ENCODE assay signal across 11 cellular contexts in genomic region chr13:46603165-46603603, GRCh38. TPM values are rescaled to one million over a fixed set of nuclear protein-coding genes. Genes with fewer than 3 reads are reported as not detected.
DNase-seq lines count a peak whose midpoint lies in the region; ATAC-seq, FAIRE-seq and TF ChIP-seq lines count a peak whose summit lies in the region.
"Had no signal": no experiment of that assay in that cellular context is flagged by ENCODE, and none has a peak within 500 bp of the region (broad histone marks: within the 10 kb centered on the region; RNA-seq: fewer than 3 reads in every experiment).

No MANE protein-coding gene starts in this region.

- POLR2A ChIA-PET in GM10248 (lab: Yijun Ruan, JAX) = no interaction called here
- POLR2A ChIA-PET in H1 (lab: Charles Lee; ENCODE audit: partially characterized antibody) = no interaction called here

- H3K23ac ChIP-seq in H1 (ENCODE audit: insufficient read length) = no peak overlapping the region

- H3K36me3 Mint-ChIP-seq in neural crest cell (ENCODE audit: low read depth) = peaks cover 5% of the 10 kb centered on the region

- peaks cover 68% of the 10 kb centered on the region for H3K4me1 Mint-ChIP-seq in neural crest cell

- peaks cover 0 to 3% (median 0%) of the 10 kb centered on the region in 4 experiments; a peak in 1 of 7 replicates for H3K4me1 ChIP-seq in H1 (replicated peaks in 1 of 4; ENCODE audit: control insufficient read depth in 3 of 4, insufficient read depth in 4 of 4, low read length in 3 of 4)

- no peak overlapping the region for H2AK5ac ChIP-seq in H1 (ENCODE audit: low read depth, low read length)

- no peak for TF ChIP-seq EP300 in H1 (IDR thresholded peaks at IDR 0.05; ENCODE audit: borderline replicate concordance in 1 of 2, low read depth in 2 of 2, low read length in 2 of 2)

- DNase-seq in GM10248 (ENCODE audit: extremely low spot score) (no peak), H1 (ENCODE audit: low read depth in 1 of 2, low spot score in 2 of 2) (no peak), neural crest cell (ENCODE audit: low read depth, low spot score) (no peak), NCI-H2196 treated with DMSO at 0.1 percent for 48 hours (lab: John Stamatoyannopoulos, UW; ENCODE audit: unreplicated experiment) (no peak), NCI-H2227 treated with DMSO at 0.1 percent for 48 hours (lab: John Stamatoyannopoulos, UW) (no peak)
- DNase-seq: activated CD8-positive, alpha-beta memory T cell treated with anti-CD3 and anti-CD28 coated beads, Interleukin-2, amount 50 U/mL, for 4 hours; posterior cingulate gyrus had no signal

- no peak overlapping the region for H3K4ac ChIP-seq in H1 (replicated peaks; ENCODE audit: insufficient read length, low read depth, low read length)

- no peak overlapping the region for H2BK15ac ChIP-seq in H1 (ENCODE audit: low read length)

- H3K27ac Mint-ChIP-seq in neural crest cell (ENCODE audit: unreplicated experiment) = no peak overlapping the region
- H3K27ac Mint-ChIP-seq: stimulated activated naive CD8-positive, alpha-beta T cell treated with anti-CD3 and anti-CD28 coated beads, Interleukin-15, Interleukin-2, amounts not matched to agents 100 ng/mL and 50 ng/mL, for 24 hours had no signal

- H3K23me2 ChIP-seq in H1 (ENCODE audit: low read depth, low read length) = no peaks in the 10 kb centered on the region

- no peak overlapping the region for H4K5ac ChIP-seq in H1 (ENCODE audit: insufficient read length, low read depth, low read length)

- peaks cover 0 to 14% of the 10 kb centered on the region in 2 experiments; a peak in 1 of 4 replicates for H3K79me2 ChIP-seq in H1 (ENCODE audit: control insufficient read depth in 1 of 2, insufficient read depth in 2 of 2, low read length in 2 of 2)

- peaks cover 1 to 2% of the 10 kb centered on the region in 2 experiments for H4K20me1 ChIP-seq in H1 (replicated peaks in 1 of 2; ENCODE audit: control insufficient read depth in 1 of 2, insufficient read depth in 2 of 2, low read length in 2 of 2)

- no peak overlapping the region for H4K8ac ChIP-seq in H1 (ENCODE audit: extremely low read depth, insufficient read depth, low read length)

- H3K79me1 ChIP-seq in H1 (ENCODE audit: low read depth, low read length) = peaks cover 2% of the 10 kb centered on the region; the same call in 1 of the 2 replicates

- CTCF ChIA-PET in GM10248 (lab: Yijun Ruan, JAX) (interaction anchor here (0.7 to 2.8 kb wide), 13 partner anchors 9 to 78 kb away, joined by 3 to 12 read pairs (median 5); no protein-coding TSS in a partner anchor), H1 (lab: Charles Lee; ENCODE audit: partially characterized antibody) (interaction anchor here (0.6 to 3.3 kb wide), 23 partner anchors 9 to 128 kb away, joined by 3 to 27 read pairs (median 4); no protein-coding TSS in a partner anchor)

- no peaks in the 10 kb centered on the region for H3K9me3 ChIP-seq in H1 (ENCODE audit: insufficient read depth in 2 of 2, low read depth in 1 of 2, low read length in 1 of 2)

- H3K4me3 Mint-ChIP-seq in neural crest cell = no peak overlapping the region
- H3K4me3 Mint-ChIP-seq: stimulated activated naive CD8-positive, alpha-beta T cell treated with anti-CD3 and anti-CD28 coated beads, Interleukin-15, Interleukin-2, amounts not matched to agents 100 ng/mL and 50 ng/mL, for 24 hours had no signal

- TF ChIP-seq CTCF in GM10248 (IDR thresholded peaks at IDR 0.05; ENCODE audit: control extremely low read depth, extremely low read depth, low read depth, missing control alignments) (peak; percentile 31), LNCAP (IDR thresholded peaks at IDR 0.05) (peak; percentile 36; the same call in 1 of the 2 replicates), H1 (IDR thresholded peaks at IDR 0.05; ENCODE audit: control extremely low read depth in 1 of 3, insufficient read depth in 1 of 3, low read depth in 1 of 3, low read length in 3 of 3) (peak in 2 of 3 experiments; percentile 25 to 45; a peak in 2 of 4 replicates), neural crest cell (conservative IDR thresholded peaks at IDR 0.05) (peak; percentile 45)

- ATAC-seq in HG02973 (IDR thresholded peaks at IDR 0.05; ENCODE audit: unreplicated experiment) (no peak), HG03439 (IDR thresholded peaks at IDR 0.05; ENCODE audit: unreplicated experiment) (no peak)

- no peak overlapping the region for H3K18ac ChIP-seq in H1 (ENCODE audit: extremely low read depth, low read length)

- H2BK12ac ChIP-seq in H1 (ENCODE audit: low read depth, low read length) = no peak overlapping the region

- no peak overlapping the region for H3K27ac ChIP-seq in H1 (ENCODE audit: low read depth, low read length)

- H3K4me2 ChIP-seq in H1 (ENCODE audit: insufficient read depth in 1 of 2, low read depth in 2 of 2, low read length in 2 of 2) = no peak overlapping the region

- H3K27me3 Mint-ChIP-seq in neural crest cell (ENCODE audit: low read depth) = no peaks in the 10 kb centered on the region
- H3K27me3 Mint-ChIP-seq: stimulated activated naive CD8-positive, alpha-beta T cell treated with anti-CD3 and anti-CD28 coated beads, Interleukin-15, Interleukin-2, amounts not matched to agents 100 ng/mL and 50 ng/mL, for 24 hours had no signal

- FAIRE-seq in H1 (lab: Jason Lieb, UNC) = no peak

- H2BK120ac ChIP-seq in H1 (replicated peaks; ENCODE audit: low read depth, low read length) = no peak overlapping the region

- H3K27me3 ChIP-seq in H1 (replicated peaks in 1 of 4; ENCODE audit: control insufficient read depth in 3 of 4, extremely low read depth in 1 of 4, insufficient read depth in 3 of 4, low read length in 3 of 4) = no peaks in the 10 kb centered on the region

- no peak overlapping the region for H3K4me3 ChIP-seq in H1 (ENCODE audit: extremely low read depth in 1 of 4, insufficient read depth in 2 of 4, low read depth in 3 of 4, low read length in 4 of 4)

- H3K36me3 ChIP-seq in H1 (ENCODE audit: control insufficient read depth in 2 of 4, insufficient read depth in 4 of 4, low read length in 3 of 4) = no peaks in the 10 kb centered on the region

- H3K9ac ChIP-seq in H1 (replicated peaks in 1 of 4; ENCODE audit: extremely low read depth in 1 of 4, low read depth in 3 of 4, low read length in 3 of 4) = no peak overlapping the region

- TF ChIP-seq POLR2A in H1 (IDR thresholded peaks at IDR 0.05; ENCODE audit: control extremely low read depth in 1 of 2, low read depth in 2 of 2, low read length in 2 of 2) = no peak

- H2BK20ac ChIP-seq in H1 (ENCODE audit: low read length) = no peak overlapping the region

- TF ChIP-seq RAD21 in H1 (IDR thresholded peaks at IDR 0.05 in 1 of 2, conservative IDR thresholded peaks at IDR 0.05 in 1 of 2; ENCODE audit: low read depth in 2 of 2, low read length in 2 of 2) = peak; percentile 52

- H3K14ac ChIP-seq in H1 (ENCODE audit: insufficient read length) = no peak overlapping the region

- H2AFZ ChIP-seq in H1 (ENCODE audit: low read length) = no peak overlapping the region

- no peak overlapping the region for H4K91ac ChIP-seq in H1 (replicated peaks; ENCODE audit: insufficient read length, low read length)

- 90% methylated on average over 4 of the region's 4 CpGs; no CpG with 5 or more reads in 1 of the 2 experiments for WGBS in H1 (ENCODE audit: extremely low coverage in 1 of 2, insufficient coverage in 1 of 2, insufficient read length in 1 of 2, insufficient replicate concordance in 2 of 2, low coverage in 1 of 2, low lambda C conversion rate in 2 of 2, missing lambda C conversion rate in 1 of 2), 2 experiments

- peaks cover 4% of the 10 kb centered on the region for H3K9me3 Mint-ChIP-seq in neural crest cell

- H2BK5ac ChIP-seq in H1 (ENCODE audit: low read depth, low read length) = no peak overlapping the region

- H3K56ac ChIP-seq in H1 (replicated peaks; ENCODE audit: insufficient read length, low read depth, low read length) = no peak overlapping the region

TF ChIP-seq in H1, 55 proteins besides CTCF, POLR2A, EP300 and RAD21:
- TF ChIP-seq SRF (IDR thresholded peaks at IDR 0.05; ENCODE audit: low read depth, low read length) = no peak

RNA-seq across cellular contexts. Expression of gene LRCH1, which starts 50.2 kb away (rescaled TPM):
- total RNA-seq in H1 (2021; fragmentation: NEBNext Ultra II Directional; extraction: Animal tissue kit (Norgen Biotek cat#: 25700)) = 10.1 and 10.9 TPM in 2 replicates
- 2.3 and 3.0 TPM in 2 replicates for polyA plus RNA-seq in H1 (2011; rRNA removed)
- polyA plus RNA-seq in H1 (2011; cell fraction: cytosol; rRNA removed) = 4.1 TPM
- polyA plus RNA-seq in H1 (2011; cell fraction: nucleus; rRNA removed) = 4.2 TPM
- polyA plus RNA-seq in H1 (2012, experiment 1 of 2) = 4.0 to 6.0 TPM (median 4.9 TPM) in 4 replicates
- polyA plus RNA-seq in H1 (2012, experiment 2 of 2) = 0.55 TPM
- 4.1 TPM for polyA plus RNA-seq in H1 (2013, experiment 1 of 2)
- polyA plus RNA-seq in H1 (2013, experiment 2 of 2) = 4.2 TPM
- 11.2 and 15.0 TPM in 2 replicates for polyA minus RNA-seq in H1 (2011; rRNA and poly(A)+ RNA removed)
- 6.7 TPM for polyA minus RNA-seq in H1 (2011; cell fraction: cytosol; rRNA and poly(A)+ RNA removed)
- 24.6 TPM for polyA minus RNA-seq in H1 (2011; cell fraction: nucleus; rRNA and poly(A)+ RNA removed)
- 15.4 and 15.8 TPM in 2 replicates for total RNA-seq in neural crest cell
